Comparison of ENCODE assay signal across 21 cellular contexts in genomic region chr18:11077548-11078187, GRCh38.
"Had no signal": no experiment of that assay in that cellular context is flagged by ENCODE, and none has a peak within 500 bp of the region (broad histone marks: within the 10 kb centered on the region; RNA-seq: fewer than 3 reads in every experiment).

No MANE protein-coding gene starts in this region.

- H3K9me3 Mint-ChIP-seq: naive B cell; nephron progenitor cell; stimulated activated memory B cell treated with anti-CD40 and anti-IgM and Interleukin-4, amounts not matched to agents 10 μg/mL and 1 μg/mL and 100 μg/mL, for 72 hours; stimulated activated naive CD8-positive, alpha-beta T cell treated with anti-CD3 and anti-CD28 coated beads, Interleukin-15, Interleukin-2, amounts not matched to agents 100 ng/mL and 50 ng/mL, for 24 hours had no signal

- H3K36me3 Mint-ChIP-seq: memory B cell; naive B cell; stimulated activated memory B cell treated with anti-CD40 and anti-IgM and Interleukin-4, amounts not matched to agents 10 μg/mL and 1 μg/mL and 100 μg/mL, for 72 hours had no signal

- H3K27me3 ChIP-seq: colonic mucosa, foreskin keratinocyte, neutrophil, spleen, transverse colon had no signal

- H3K4me1 ChIP-seq: colonic mucosa, foreskin keratinocyte, left ventricle myocardium inferior, spleen, transverse colon had no signal

- H3K27me3 Mint-ChIP-seq: stimulated activated memory B cell treated with anti-CD40 and anti-IgM and Interleukin-4, amounts not matched to agents 10 μg/mL and 1 μg/mL and 100 μg/mL, for 72 hours; stimulated activated naive CD8-positive, alpha-beta T cell treated with anti-CD3 and anti-CD28 coated beads, Interleukin-15, Interleukin-2, amounts not matched to agents 100 ng/mL and 50 ng/mL, for 24 hours had no signal

- H3K4me3 Mint-ChIP-seq: memory B cell; naive B cell; nephron progenitor cell; stimulated activated memory B cell treated with anti-CD40 and anti-IgM and Interleukin-4, amounts not matched to agents 10 μg/mL and 1 μg/mL and 100 μg/mL, for 72 hours; stimulated activated naive CD8-positive, alpha-beta T cell treated with anti-CD3 and anti-CD28 coated beads, Interleukin-15, Interleukin-2, amounts not matched to agents 100 ng/mL and 50 ng/mL, for 24 hours had no signal

- H3K27ac Mint-ChIP-seq: memory B cell; nephron progenitor cell; stimulated activated memory B cell treated with anti-CD40 and anti-IgM and Interleukin-4, amounts not matched to agents 10 μg/mL and 1 μg/mL and 100 μg/mL, for 72 hours; stimulated activated naive CD8-positive, alpha-beta T cell treated with anti-CD3 and anti-CD28 coated beads, Interleukin-15, Interleukin-2, amounts not matched to agents 100 ng/mL and 50 ng/mL, for 24 hours had no signal

- H3K9me3 ChIP-seq: colonic mucosa, left ventricle myocardium inferior, lower lobe of right lung, neutrophil, spleen, thoracic aorta, transverse colon had no signal

- H3K36me3 ChIP-seq: colonic mucosa, left ventricle myocardium inferior, lower lobe of right lung, neutrophil, spleen, thoracic aorta, transverse colon had no signal

- DNase-seq: colonic mucosa; dermis blood vessel endothelial cell; foreskin keratinocyte; kidney; left cardiac atrium; left ventricle myocardium inferior; lower lobe of right lung; midbrain; naive B cell; nephron progenitor cell; spleen; stimulated activated CD4-positive, alpha-beta T cell treated with anti-CD3 and anti-CD28 coated beads, Interleukin-15, amount 100 ng/mL, for 24 hours; stimulated activated CD4-positive, alpha-beta T cell treated with anti-CD3 and anti-CD28 coated beads, Interleukin-1b, Interleukin-23, amount 100 ng/mL, for 48 hours; stimulated activated CD4-positive, alpha-beta T cell treated with anti-CD3 and anti-CD28 coated beads, Interleukin-4, amount 100 ng/mL, for 24 hours; transverse colon had no signal

- ATAC-seq: foreskin keratinocyte; left cardiac atrium; lower lobe of right lung; sciatic nerve; stimulated activated memory B cell treated with anti-CD40 and anti-IgM and Interleukin-4, amounts not matched to agents 10 μg/mL and 1 μg/mL and 100 μg/mL, for 72 hours had no signal

- H3K4me1 Mint-ChIP-seq: memory B cell; naive B cell; stimulated activated memory B cell treated with anti-CD40 and anti-IgM and Interleukin-4, amounts not matched to agents 10 μg/mL and 1 μg/mL and 100 μg/mL, for 72 hours had no signal

- FAIRE-seq: kidney had no signal

- H3K27ac ChIP-seq: colonic mucosa, foreskin keratinocyte, left ventricle myocardium inferior, lower lobe of right lung, neutrophil, spleen, thoracic aorta, transverse colon had no signal

- H3K4me3 ChIP-seq: colonic mucosa, left ventricle myocardium inferior, lower lobe of right lung, spleen, thoracic aorta, transverse colon had no signal
